In genomic region chr4:8504279-8505007, GRCh38 we compare ENCODE assay signal across 1 cellular context.
A peak's percentile ranks its signal among the peaks of the same experiment; 100 is the strongest.
TF ChIP-seq lines count a peak whose summit lies in the region.

No MANE protein-coding gene starts in this region.

TF ChIP-seq in HEK293, 187 proteins besides CTCF, POLR2A, EP300 and RAD21 (continued from another document):
- TF ChIP-seq ZNF518A (tag by site-specific recombination; conservative IDR thresholded peaks at IDR 0.05; ENCODE audit: low read depth), result no peak
- TF ChIP-seq ZNF501 (tag by site-specific recombination; IDR thresholded peaks at IDR 0.05), result no peak
- TF ChIP-seq ZNF341 (tag by site-specific recombination; IDR thresholded peaks at IDR 0.05; ENCODE audit: low read depth), result peak; percentile 59
- TF ChIP-seq ZNF155 (tag by site-specific recombination; IDR thresholded peaks at IDR 0.05), result no peak
- TF ChIP-seq WT1 (tag by site-specific recombination; IDR thresholded peaks at IDR 0.05), result no peak
TF ChIP-seq in HEK293: peak in this region for 4.
